1 cellular context compared by ENCODE assay signal in the genomic region with DNA sequence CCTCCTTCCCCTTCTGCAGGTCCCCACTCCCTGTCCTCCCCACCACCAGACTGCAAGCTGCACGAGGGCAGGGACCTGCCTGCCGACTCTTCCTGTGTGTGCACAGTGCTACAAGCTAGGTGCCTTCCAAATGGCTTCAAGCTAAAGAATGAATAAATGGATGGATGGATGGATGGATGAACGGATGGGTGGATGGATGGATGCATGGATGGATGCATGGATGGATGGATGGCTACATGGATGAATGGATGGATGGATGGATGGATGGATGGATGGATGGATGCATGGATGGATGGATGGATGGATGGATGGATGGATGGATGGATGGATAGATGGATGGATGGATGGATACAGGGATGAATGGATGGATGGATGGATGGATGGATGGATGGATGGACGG. TPM values are rescaled to one million over a fixed set of nuclear protein-coding genes. Genes with fewer than 3 reads are reported as not detected.
"Had no signal": no experiment of that assay in that cellular context is flagged by ENCODE, and none has a peak within 500 bp of the region (broad histone marks: within the 10 kb centered on the region; RNA-seq: fewer than 3 reads in every experiment).

No MANE protein-coding gene starts in this region.

RNA-seq across cellular contexts. Expression of a gene that starts 43.2 kb away (rescaled TPM):
- polyA plus RNA-seq: fibroblast of lung had no signal
